Comparison of ENCODE assay signal across 17 cellular contexts in genomic region chr6:165183496-165184140, GRCh38.
"Had no signal": no experiment of that assay in that cellular context is flagged by ENCODE, and none has a peak within 500 bp of the region (broad histone marks: within the 10 kb centered on the region; RNA-seq: fewer than 3 reads in every experiment).

No MANE protein-coding gene starts in this region.

- H3K36me3 ChIP-seq: neural progenitor cell, pancreas, sigmoid colon had no signal

- H3K4me1 Mint-ChIP-seq: activated CD4-positive, alpha-beta T cell treated with anti-CD3 and anti-CD28 coated beads, Interleukin-2, amount 10 ng/mL, durations not matched to agents 24 days and 14 days; neural progenitor cell; stimulated activated naive B cell treated with anti-CD40 and anti-IgM and Interleukin-4, amounts not matched to agents 10 μg/mL and 1 μg/mL and 100 μg/mL, for 72 hours had no signal

- H3K27ac Mint-ChIP-seq: activated CD4-positive, alpha-beta T cell treated with anti-CD3 and anti-CD28 coated beads, Interleukin-2, amount 10 ng/mL, durations not matched to agents 24 days and 14 days; activated CD8-positive, alpha-beta T cell treated with anti-CD3 and anti-CD28 coated beads, Interleukin-2, amount 10 ng/mL, durations not matched to agents 7 days and 5 days; activated naive CD8-positive, alpha-beta T cell; activated T-cell treated with anti-CD3 and anti-CD28 coated beads, Interleukin-2, amount 50 U/mL, for 72 hours; neural progenitor cell; stimulated activated naive B cell treated with anti-CD40 and anti-IgM and Interleukin-4, amounts not matched to agents 10 μg/mL and 1 μg/mL and 100 μg/mL, for 72 hours had no signal

- H3K27me3 Mint-ChIP-seq: activated CD4-positive, alpha-beta T cell treated with anti-CD3 and anti-CD28 coated beads, Interleukin-2, amount 10 ng/mL, durations not matched to agents 24 days and 14 days; activated naive CD8-positive, alpha-beta T cell; stimulated activated naive B cell treated with anti-CD40 and anti-IgM and Interleukin-4, amounts not matched to agents 10 μg/mL and 1 μg/mL and 100 μg/mL, for 72 hours had no signal

- H3K4me3 Mint-ChIP-seq: activated CD4-positive, alpha-beta T cell treated with anti-CD3 and anti-CD28 coated beads, Interleukin-2, amount 10 ng/mL, durations not matched to agents 24 days and 14 days; activated CD8-positive, alpha-beta T cell treated with anti-CD3 and anti-CD28 coated beads, Interleukin-2, amount 10 ng/mL, durations not matched to agents 7 days and 5 days; activated naive CD8-positive, alpha-beta T cell; activated T-cell treated with anti-CD3 and anti-CD28 coated beads, Interleukin-2, amount 50 U/mL, for 72 hours; neural progenitor cell; stimulated activated naive B cell treated with anti-CD40 and anti-IgM and Interleukin-4, amounts not matched to agents 10 μg/mL and 1 μg/mL and 100 μg/mL, for 72 hours had no signal

- H3K27me3 ChIP-seq: body of pancreas, hepatocyte, neural progenitor cell, pancreas, sigmoid colon had no signal

- H3K36me3 Mint-ChIP-seq: activated naive CD8-positive, alpha-beta T cell; neural progenitor cell; stimulated activated naive B cell treated with anti-CD40 and anti-IgM and Interleukin-4, amounts not matched to agents 10 μg/mL and 1 μg/mL and 100 μg/mL, for 72 hours had no signal

- DNase-seq: activated CD4-positive, alpha-beta T cell treated with anti-CD3 and anti-CD28 coated beads, Interleukin-2, amount 10 ng/mL, durations not matched to agents 24 days and 14 days; activated CD4-positive, CD25-positive, alpha-beta regulatory T cell; activated CD8-positive, alpha-beta memory T cell treated with anti-CD3 and anti-CD28 coated beads, Interleukin-2, amount 50 U/mL, for 4 hours; activated CD8-positive, alpha-beta T cell treated with anti-CD3 and anti-CD28 coated beads, Interleukin-2, amount 10 ng/mL, durations not matched to agents 7 days and 5 days; activated gamma-delta T cell treated with Interleukin-2 at 50 U/mL for 16 hours; activated T-cell treated with anti-CD3 and anti-CD28 coated beads, Interleukin-2, amount 50 U/mL, for 72 hours; amniotic stem cell; body of pancreas; islet precursor cell; pancreas; sigmoid colon; stimulated activated CD4-positive, alpha-beta T cell treated with anti-CD3 and anti-CD28 coated beads, Interleukin-2, amount 100 ng/mL, for 48 hours; stimulated activated naive B cell treated with anti-CD40 and anti-IgM and Interleukin-4, amounts not matched to agents 10 μg/mL and 1 μg/mL and 100 μg/mL, for 72 hours; trophoblast cell had no signal

- H3K4me1 ChIP-seq: body of pancreas, neural progenitor cell, pancreas, sigmoid colon had no signal

- H3K27ac ChIP-seq: body of pancreas, hepatocyte, neural progenitor cell, pancreas, sigmoid colon had no signal

- ATAC-seq: activated CD8-positive, alpha-beta T cell treated with anti-CD3 and anti-CD28 coated beads, Interleukin-2, amount 10 ng/mL, durations not matched to agents 7 days and 5 days; activated T-cell treated with anti-CD3 and anti-CD28 coated beads, Interleukin-2, amount 50 U/mL, for 72 hours; body of pancreas; pancreas; stimulated activated naive B cell treated with anti-CD40 and anti-IgM and Interleukin-4, amounts not matched to agents 10 μg/mL and 1 μg/mL and 100 μg/mL, for 72 hours had no signal

- H3K4me3 ChIP-seq: body of pancreas, hepatocyte, neural progenitor cell, pancreas, sigmoid colon had no signal

- H3K9me3 ChIP-seq: body of pancreas, pancreas had no signal
